Comparison of ENCODE assay signal across 8 cellular contexts in genomic region chr19:56393119-56394012, GRCh38.
A peak's percentile ranks its signal among the peaks of the same experiment; 100 is the strongest.
DNase-seq lines count a peak whose midpoint lies in the region; ATAC-seq lines count a peak whose summit lies in the region.

ZNF582 (minus strand) TSS chr19:56393534; CDS start chr19:56391752, 1,782 bp downstream.

- DNase-seq in AG20443 (ENCODE audit: low spot score) (peak; percentile 98), NCI-H69 (lab: John Stamatoyannopoulos, UW) (peak; percentile 95), epidermal melanocyte (ENCODE audit: insufficient read length, low spot score) (peak; percentile 96), midbrain (lab: John Stamatoyannopoulos, UW) (peak; percentile 95)
- peak; percentile 90 for DNase-seq in activated CD8-positive, alpha-beta memory T cell treated with anti-CD3 and anti-CD28 coated beads, Interleukin-2, amount 50 U/mL, for 4 hours
- DNase-seq in stimulated activated CD8-positive, alpha-beta memory T cell treated with anti-CD3 and anti-CD28 coated beads, Interleukin-15, amount 100 ng/mL, for 48 hours (ENCODE audit: low read depth in 2 of 2), result peak; percentile 83 to 88

- ATAC-seq in GM19023 (IDR thresholded peaks at IDR 0.05; ENCODE audit: unreplicated experiment), result peak; percentile 79
- ATAC-seq in HG03378 (IDR thresholded peaks at IDR 0.05; ENCODE audit: unreplicated experiment), result peak; percentile 86

Comparison
In these comparisons a context has a peak if more than half of its experiments do, and no peak if none do; other contexts are left out.
1. Peak in every context shown above with its lines: DNase-seq and ATAC-seq.